In the genomic region with DNA sequence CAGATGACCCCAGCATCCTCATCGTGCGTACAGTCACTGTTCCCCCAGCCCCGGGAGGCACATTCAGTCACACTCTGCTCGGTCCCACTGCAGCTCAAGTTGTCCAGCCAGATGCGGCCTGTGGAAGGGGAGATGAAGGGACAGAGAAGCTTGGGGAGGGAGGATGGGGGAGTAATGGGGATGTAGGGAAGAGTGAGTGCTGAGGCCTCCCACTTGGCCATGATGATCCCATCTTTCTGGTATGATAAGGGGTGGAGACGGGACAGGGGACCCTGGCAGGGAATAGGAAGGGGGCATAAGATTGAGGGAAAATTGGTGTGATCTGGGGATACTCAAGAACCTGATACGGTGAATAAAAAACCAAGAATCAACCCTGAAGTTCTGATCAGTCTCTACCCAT, we compare ENCODE assay signal across 14 cellular contexts. TPM values are rescaled to one million over a fixed set of nuclear protein-coding genes. Genes with fewer than 3 reads are reported as not detected.
DNase-seq lines count a peak whose midpoint lies in the region; ATAC-seq, FAIRE-seq and TF ChIP-seq lines count a peak whose summit lies in the region.
"Had no signal": no experiment of that assay in that cellular context is flagged by ENCODE, and none has a peak within 500 bp of the region (broad histone marks: within the 10 kb centered on the region; RNA-seq: fewer than 3 reads in every experiment).

No MANE protein-coding gene starts in this region.

- no peaks in the 10 kb centered on the region for H3K9me3 Mint-ChIP-seq in astrocyte (ENCODE audit: unreplicated experiment)

- no peak for FAIRE-seq in astrocyte (lab: Jason Lieb, UNC)
- FAIRE-seq: GM18507 had no signal

- peaks cover 32% of the 10 kb centered on the region for H3K4me1 ChIP-seq in GM23248 (ENCODE audit: insufficient read depth)
- peaks cover 25% of the 10 kb centered on the region for H3K4me1 ChIP-seq in astrocyte (ENCODE audit: insufficient read depth, low read length)
- peaks cover 4 to 21% of the 10 kb centered on the region in 2 donors for H3K4me1 ChIP-seq in neuronal stem cell (ENCODE audit: control insufficient read depth in 2 of 2, insufficient read depth in 1 of 2, low read depth in 1 of 2, low read length in 2 of 2)

- no peaks in the 10 kb centered on the region for H4K20me1 ChIP-seq in GM23248 (ENCODE audit: insufficient read depth)
- peaks cover 6% of the 10 kb centered on the region for H4K20me1 ChIP-seq in astrocyte (ENCODE audit: insufficient read depth, low read length)

- ATAC-seq in HG03432 (IDR thresholded peaks at IDR 0.05; ENCODE audit: unreplicated experiment) (no peak), HG03565 (IDR thresholded peaks at IDR 0.05; ENCODE audit: unreplicated experiment) (no peak)

- TF ChIP-seq CTCF in astrocyte (IDR thresholded peaks at IDR 0.05; ENCODE audit: insufficient read depth, low read depth, low read length) = no peak

- H3K27ac Mint-ChIP-seq in astrocyte (ENCODE audit: unreplicated experiment) = no peak overlapping the region

- H3K27ac ChIP-seq in GM23248 (no peak overlapping the region), astrocyte (ENCODE audit: low read depth, low read length) (no peak overlapping the region), neuronal stem cell (replicated peaks; ENCODE audit: low read length) (no peak overlapping the region)

- H3K18ac ChIP-seq in neuronal stem cell (ENCODE audit: low read length) = no peak overlapping the region

- in situ Hi-C loops in GM23248 (cut with MboI) = no loop called here

- no peak overlapping the region for H2BK5ac ChIP-seq in neuronal stem cell (ENCODE audit: low read length)

- peaks cover 4% of the 10 kb centered on the region for H3K79me1 ChIP-seq in neuronal stem cell (ENCODE audit: low read depth, low read length)

- DNase-seq in activated CD8-positive, alpha-beta memory T cell treated with anti-CD3 and anti-CD28 coated beads, Interleukin-2, amount 50 U/mL, for 48 hours = peak; percentile 47
- DNase-seq in activated CD8-positive, alpha-beta memory T cell treated with anti-CD3 and anti-CD28 coated beads for 24 hours = no peak
- DNase-seq in GM23248 = no peak
- DNase-seq in astrocyte (ENCODE audit: low read depth) = no peak
- DNase-seq in neuronal stem cell (ENCODE audit: low spot score) = no peak
- DNase-seq in DMS114 treated with DMSO at 0.1 percent for 48 hours (lab: John Stamatoyannopoulos, UW; ENCODE audit: unreplicated experiment) = no peak
- DNase-seq: NCI-H1417 treated with DMSO at 0.1 percent for 48 hours; NCI-H524; stimulated activated CD4-positive, alpha-beta T cell treated with anti-CD3 and anti-CD28 coated beads, Interleukin-2, amount 100 ng/mL, for 24 hours had no signal

- H3K4me3 ChIP-seq in GM23248 (no peak overlapping the region), astrocyte (ENCODE audit: insufficient read depth, low read depth, low read length) (no peak overlapping the region), neuronal stem cell (ENCODE audit: low read length in 2 of 2) (no peak overlapping the region)

- peaks cover 15% of the 10 kb centered on the region; the same call in 1 of the 2 replicates for H3F3A ChIP-seq in GM23248 (ENCODE audit: insufficient read depth)

- H3K4me1 Mint-ChIP-seq in astrocyte (ENCODE audit: low read depth, unreplicated experiment) = peaks cover 9% of the 10 kb centered on the region

- H3K27me3 ChIP-seq in GM23248 (replicated peaks; ENCODE audit: insufficient read depth) = no peaks in the 10 kb centered on the region
- no peaks in the 10 kb centered on the region for H3K27me3 ChIP-seq in astrocyte (ENCODE audit: insufficient read depth, low read length)
- peaks cover 0 to 47% (median 0%) of the 10 kb centered on the region in 3 experiments for H3K27me3 ChIP-seq in neuronal stem cell (ENCODE audit: control insufficient read depth in 3 of 3, insufficient read depth in 3 of 3, low read depth in 1 of 3, low read length in 3 of 3)

- no peak overlapping the region for H2BK12ac ChIP-seq in neuronal stem cell (ENCODE audit: low read length)

- no peak overlapping the region for H3K14ac ChIP-seq in neuronal stem cell (ENCODE audit: low read length)

- peak overlapping the region; percentile 75 for H3K4me3 Mint-ChIP-seq in astrocyte (ENCODE audit: unreplicated experiment)

- H3K9me3 ChIP-seq in GM23248 (ENCODE audit: low read depth) = no peaks in the 10 kb centered on the region
- H3K9me3 ChIP-seq in astrocyte (ENCODE audit: insufficient read depth, low read depth, low read length) = no peaks in the 10 kb centered on the region
- H3K9me3 ChIP-seq in neuronal stem cell (replicated peaks in 1 of 2; ENCODE audit: control insufficient read depth in 2 of 2, insufficient read depth in 1 of 2, low read depth in 1 of 2, low read length in 2 of 2) = no peaks in the 10 kb centered on the region

- no peak overlapping the region for H2BK120ac ChIP-seq in neuronal stem cell (ENCODE audit: low read depth, low read length)

- H3K36me3 Mint-ChIP-seq in astrocyte (ENCODE audit: low read depth, unreplicated experiment) = peaks cover 2% of the 10 kb centered on the region

- H3K9me2 ChIP-seq in GM23248 (ENCODE audit: insufficient read depth) = no peaks in the 10 kb centered on the region

- H3K27me3 Mint-ChIP-seq in astrocyte (ENCODE audit: low read depth, unreplicated experiment) = peaks cover 7% of the 10 kb centered on the region

- H2BK15ac ChIP-seq in neuronal stem cell (ENCODE audit: low read length) = no peak overlapping the region

- H3K4me2 ChIP-seq in GM23248 (ENCODE audit: unreplicated experiment) (peak overlapping the region; percentile 78), astrocyte (ENCODE audit: low read length) (peak overlapping the region; percentile 92), neuronal stem cell (ENCODE audit: insufficient read depth, low read length, poor library complexity, severe bottlenecking) (no peak overlapping the region)

- H2AFZ ChIP-seq in GM23248 (no peak overlapping the region), astrocyte (ENCODE audit: low read depth, low read length) (no peak overlapping the region), neuronal stem cell (ENCODE audit: low read length) (no peak overlapping the region)

- no peak overlapping the region for H3K4ac ChIP-seq in neuronal stem cell (ENCODE audit: low read length)

- H3K79me2 ChIP-seq in GM23248 (ENCODE audit: insufficient read depth) = peaks cover 48% of the 10 kb centered on the region
- peaks cover 54% of the 10 kb centered on the region for H3K79me2 ChIP-seq in astrocyte (ENCODE audit: insufficient read depth, low read length)

- H3K9ac ChIP-seq in GM23248 (no peak overlapping the region), astrocyte (ENCODE audit: low read length) (no peak overlapping the region), neuronal stem cell (ENCODE audit: low read depth, low read length, poor library complexity) (peak overlapping the region; percentile 32)

- 92 to 93% methylated on average over 7 of the region's 7 CpGs for WGBS in GM23248 (ENCODE audit: low coverage in 1 of 2, low lambda C conversion rate in 2 of 2, missing lambda C conversion rate in 2 of 2), 2 experiments
- no CpG with 5 or more reads among the region's 7 CpGs for WGBS in neuronal stem cell (ENCODE audit: extremely low coverage in 2 of 2, insufficient read length in 2 of 2, insufficient replicate concordance in 1 of 2), 2 donors

- H4K91ac ChIP-seq in neuronal stem cell (ENCODE audit: low read depth, low read length, poor library complexity) = no peak overlapping the region

- H3K36me3 ChIP-seq in GM23248 (ENCODE audit: low read depth) (no peaks in the 10 kb centered on the region), astrocyte (ENCODE audit: insufficient read depth, low read length) (no peaks in the 10 kb centered on the region), neuronal stem cell (replicated peaks in 1 of 2; ENCODE audit: control insufficient read depth in 2 of 2, insufficient read depth in 2 of 2, low read length in 2 of 2) (peaks cover 11 to 33% of the 10 kb centered on the region in 2 donors)

- H4K8ac ChIP-seq in neuronal stem cell (ENCODE audit: low read depth, low read length) = no peak overlapping the region

- no peak overlapping the region for H3K23ac ChIP-seq in neuronal stem cell (ENCODE audit: low read depth, low read length, poor library complexity)

- H2AK5ac ChIP-seq in neuronal stem cell (ENCODE audit: low read depth, low read length) = no peak overlapping the region

RNA-seq across cellular contexts. Expression of a gene that starts 3.5 kb away (rescaled TPM):
- 52.4 and 56.9 TPM in 2 replicates for total RNA-seq in GM23248 (2014; rRNA removed; shearing (Covaris generic))
- polyA plus RNA-seq in GM23248 (2016; fragmentation: Nextera tagmentation; extraction: Ambion mirVana) = 55.2 and 57.2 TPM in 2 replicates
- 17.6 and 33.8 TPM in 2 replicates for total RNA-seq in astrocyte
- 16.9 TPM for polyA plus RNA-seq in neuronal stem cell (2013, experiment 1 of 2)
- 16.9 TPM for polyA plus RNA-seq in neuronal stem cell (2013, experiment 2 of 2)

RNA-seq across cellular contexts. Expression of a gene that starts 4.3 kb away (rescaled TPM):
- total RNA-seq in GM23248 (2014; rRNA removed; shearing (Covaris generic)) = 32.2 and 40.3 TPM in 2 replicates
- 32.6 and 36.2 TPM in 2 replicates for polyA plus RNA-seq in GM23248 (2016; fragmentation: Nextera tagmentation; extraction: Ambion mirVana)
- 19.1 and 19.3 TPM in 2 replicates for total RNA-seq in astrocyte
- polyA plus RNA-seq in neuronal stem cell (2013, experiment 1 of 2) = 11.5 TPM
- polyA plus RNA-seq in neuronal stem cell (2013, experiment 2 of 2) = 11.2 TPM

RNA-seq across cellular contexts. Expression of a gene that starts 20.5 kb away (rescaled TPM):
- total RNA-seq in GM23248 (2014; rRNA removed; shearing (Covaris generic)) = 23.0 and 35.2 TPM in 2 replicates
- 33.6 and 34.0 TPM in 2 replicates for polyA plus RNA-seq in GM23248 (2016; fragmentation: Nextera tagmentation; extraction: Ambion mirVana)
- 24.4 and 25.3 TPM in 2 replicates for total RNA-seq in astrocyte
- 24.3 TPM for polyA plus RNA-seq in neuronal stem cell (2013, experiment 1 of 2)
- polyA plus RNA-seq in neuronal stem cell (2013, experiment 2 of 2) = 25.7 TPM

RNA-seq across cellular contexts. Expression of a gene that starts 20.7 kb away (rescaled TPM):
- total RNA-seq in GM23248 (2014; rRNA removed; shearing (Covaris generic)) = 114 and 119 TPM in 2 replicates
- 119 and 122 TPM in 2 replicates for polyA plus RNA-seq in GM23248 (2016; fragmentation: Nextera tagmentation; extraction: Ambion mirVana)
- total RNA-seq in astrocyte = 82.5 and 82.8 TPM in 2 replicates
- polyA plus RNA-seq in neuronal stem cell (2013, experiment 1 of 2) = 65.9 TPM
- polyA plus RNA-seq in neuronal stem cell (2013, experiment 2 of 2) = 64.5 TPM

RNA-seq across cellular contexts. Expression of a gene that starts 24.2 kb away (rescaled TPM):
- total RNA-seq in GM23248 (2014; rRNA removed; shearing (Covaris generic)) = not detected in 2 replicates
- polyA plus RNA-seq in GM23248 (2016; fragmentation: Nextera tagmentation; extraction: Ambion mirVana) = not detected in 2 replicates
- 0.73 and 0.84 TPM in 2 replicates for total RNA-seq in astrocyte
- polyA plus RNA-seq in neuronal stem cell (2013, experiment 1 of 2) = 0.17 TPM
- 0.18 TPM for polyA plus RNA-seq in neuronal stem cell (2013, experiment 2 of 2)
- total RNA-seq: dermis microvascular lymphatic vessel endothelial cell, mesenteric fat pad had no signal
